In genomic region chr5:11494340-11494739, GRCh38 we compare ENCODE assay signal across 9 cellular contexts.
DNase-seq lines count a peak whose midpoint lies in the region; ATAC-seq and TF ChIP-seq lines count a peak whose summit lies in the region.
"Had no signal": no experiment of that assay in that cellular context is flagged by ENCODE, and none has a peak within 500 bp of the region (broad histone marks: within the 10 kb centered on the region; RNA-seq: fewer than 3 reads in every experiment).

No MANE protein-coding gene starts in this region.

- ATAC-seq in heart left ventricle (no peak), Right ventricle myocardium superior (ENCODE audit: poor library complexity) (no peak), HG03045 (IDR thresholded peaks at IDR 0.05; ENCODE audit: unreplicated experiment) (no peak), HG02885 (IDR thresholded peaks at IDR 0.05; ENCODE audit: poor library complexity, unreplicated experiment) (no peak)

- H3K27me3 ChIP-seq in heart left ventricle (no peaks in the 10 kb centered on the region), OCI-LY1 (ENCODE audit: insufficient read depth, low read length) (no peaks in the 10 kb centered on the region), fibroblast of lung (ENCODE audit: control insufficient read depth, insufficient read depth, low read length) (no peaks in the 10 kb centered on the region)

- H3F3A ChIP-seq in OCI-LY1 (ENCODE audit: insufficient read depth, low read length) = no peaks in the 10 kb centered on the region

- peak; percentile 5 to 50 (median 28) for TF ChIP-seq CTCF in heart left ventricle (IDR thresholded peaks at IDR 0.05)
- TF ChIP-seq CTCF in OCI-LY1 (IDR thresholded peaks at IDR 0.05; ENCODE audit: low read length) = peak; percentile 31
- TF ChIP-seq CTCF in fibroblast of lung (conservative IDR thresholded peaks at IDR 0.05 in 1 of 2, IDR thresholded peaks at IDR 0.05 in 1 of 2; ENCODE audit: low read depth in 1 of 2, low read length in 2 of 2) = peak; percentile 20 to 25

- H3K4me1 ChIP-seq in heart left ventricle (peaks cover 0 to 5% (median 0%) of the 10 kb centered on the region in 12 donors), OCI-LY1 (ENCODE audit: insufficient read depth, low read length, severe bottlenecking) (no peaks in the 10 kb centered on the region), fibroblast of lung (ENCODE audit: control insufficient read depth, extremely low read depth, insufficient read depth, low read length) (no peaks in the 10 kb centered on the region)

- 30 to 39% (median 36%) methylated on average over 3 of the region's 3 CpGs for WGBS in heart left ventricle, 4 donors

- H2AFZ ChIP-seq in OCI-LY1 (ENCODE audit: low read length) (no peak overlapping the region), fibroblast of lung (ENCODE audit: low read length) (no peak overlapping the region)

- H3K79me2 ChIP-seq in OCI-LY1 (ENCODE audit: insufficient read depth, low read length) (no peaks in the 10 kb centered on the region), fibroblast of lung (ENCODE audit: control insufficient read depth, insufficient read depth, low read length) (no peaks in the 10 kb centered on the region)

- H4K20me1 ChIP-seq in OCI-LY1 (ENCODE audit: insufficient read depth, low read length) = no peaks in the 10 kb centered on the region
- no peaks in the 10 kb centered on the region for H4K20me1 ChIP-seq in fibroblast of lung (ENCODE audit: control insufficient read depth, extremely low read depth, insufficient read depth, low read length)

- intact Hi-C loops in heart left ventricle (cut with DNase I) (loop anchor here in 4 of 10 donors (10.0 kb wide), 1 partner anchor 230 kb away; no protein-coding TSS in a partner anchor), Right ventricle myocardium superior (cut with DNase I) (no loop called here)

- H3K36me3 ChIP-seq in heart left ventricle = no peaks in the 10 kb centered on the region
- H3K36me3 ChIP-seq in OCI-LY1 (ENCODE audit: insufficient read depth, low read length) = no peaks in the 10 kb centered on the region
- no peaks in the 10 kb centered on the region for H3K36me3 ChIP-seq in fibroblast of lung (ENCODE audit: control insufficient read depth, insufficient read depth, low read length)

- no peak overlapping the region for H3K9ac ChIP-seq in OCI-LY1 (ENCODE audit: low read length)
- H3K9ac ChIP-seq in fibroblast of lung (ENCODE audit: insufficient read depth, low read length) = no peak overlapping the region

- TF ChIP-seq POLR2A in heart left ventricle (IDR thresholded peaks at IDR 0.05) = no peak

- no peak overlapping the region for H3K27ac ChIP-seq in heart left ventricle
- no peak overlapping the region for H3K27ac ChIP-seq in OCI-LY1 (ENCODE audit: low read depth, low read length, poor library complexity, severe bottlenecking)
- no peak overlapping the region for H3K27ac ChIP-seq in fibroblast of lung (ENCODE audit: insufficient read depth, low read length)

- DNase-seq in heart left ventricle (no peak), Right ventricle myocardium superior (no peak), fibroblast of lung (ENCODE audit: low read depth in 2 of 2) (peak in 1 of 2 donors; percentile 0), superior temporal gyrus (ENCODE audit: extremely low spot score) (peak; percentile 67)
- DNase-seq in stimulated activated CD4-positive, alpha-beta T cell treated with anti-CD3 and anti-CD28 coated beads, Interleukin-4, amount 100 ng/mL, for 1 hour = no peak
- DNase-seq: C1 segment of cervical spinal cord had no signal

- no peaks in the 10 kb centered on the region for H3K9me3 ChIP-seq in heart left ventricle
- no peaks in the 10 kb centered on the region for H3K9me3 ChIP-seq in OCI-LY1 (ENCODE audit: low read length)
- H3K9me3 ChIP-seq in fibroblast of lung (ENCODE audit: control insufficient read depth, insufficient read depth, low read depth, low read length) = no peaks in the 10 kb centered on the region

- no peaks in the 10 kb centered on the region for H3K9me2 ChIP-seq in OCI-LY1 (ENCODE audit: low read depth, low read length)

- H3K4me3 ChIP-seq in heart left ventricle (no peak overlapping the region), OCI-LY1 (ENCODE audit: low read depth, low read length, poor library complexity, severe bottlenecking) (no peak overlapping the region), fibroblast of lung (replicated peaks in 1 of 4; ENCODE audit: control extremely low read depth in 1 of 4, insufficient read depth in 1 of 4, low read depth in 3 of 4, low read length in 4 of 4) (no peak overlapping the region)

- H3K4me2 ChIP-seq in OCI-LY1 (ENCODE audit: low read length) (no peak overlapping the region), fibroblast of lung (ENCODE audit: extremely low read depth, insufficient read depth, low read length) (no peak overlapping the region)
